ENCODE assay signal across 26 cellular contexts in genomic region chr9:138049779-138050471, GRCh38.
A peak's percentile ranks its signal among the peaks of the same experiment; 100 is the strongest.
DNase-seq lines count a peak whose midpoint lies in the region; ATAC-seq and TF ChIP-seq lines count a peak whose summit lies in the region.
"Had no signal": no experiment of that assay in that cellular context is flagged by ENCODE, and none has a peak within 500 bp of the region (broad histone marks: within the 10 kb centered on the region; RNA-seq: fewer than 3 reads in every experiment).

No MANE protein-coding gene starts in this region.

- no peak for TF ChIP-seq CTCF in heart right ventricle (IDR thresholded peaks at IDR 0.05)
- no peak for TF ChIP-seq CTCF in chondrocyte (IDR thresholded peaks at IDR 0.05)
- no peak for TF ChIP-seq CTCF in nephron progenitor cell (IDR thresholded peaks at IDR 0.05)
- TF ChIP-seq CTCF in upper lobe of right lung (IDR thresholded peaks at IDR 0.05): no peak

- H3K27ac Mint-ChIP-seq in chondrocyte (ENCODE audit: unreplicated experiment) (no peak overlapping the region), nephron progenitor cell (peak overlapping the region; percentile 32)
- H3K27ac Mint-ChIP-seq in stimulated activated naive B cell treated with anti-CD40 and anti-IgM and Interleukin-4, amounts not matched to agents 10 μg/mL and 1 μg/mL and 100 μg/mL, for 72 hours: no peak overlapping the region
- H3K27ac Mint-ChIP-seq: activated CD4-positive, alpha-beta T cell treated with anti-CD3 and anti-CD28 coated beads, Interleukin-2, amount 10 ng/mL, durations not matched to agents 24 days and 14 days; progenitor cell of endocrine pancreas; T-helper 17 cell had no signal

- H3K9me3 ChIP-seq in heart right ventricle (no peaks in the 10 kb centered on the region), upper lobe of right lung (no peaks in the 10 kb centered on the region)
- H3K9me3 ChIP-seq: body of pancreas, Caco-2, uterus had no signal

- 55 to 59% methylated on average over 24 of the region's 24 CpGs for WGBS in heart right ventricle, 2 donors

- H3K4me3 Mint-ChIP-seq in chondrocyte (ENCODE audit: unreplicated experiment) (no peak overlapping the region), nephron progenitor cell (no peak overlapping the region)
- no peak overlapping the region for H3K4me3 Mint-ChIP-seq in stimulated activated naive B cell treated with anti-CD40 and anti-IgM and Interleukin-4, amounts not matched to agents 10 μg/mL and 1 μg/mL and 100 μg/mL, for 72 hours
- H3K4me3 Mint-ChIP-seq in activated T-cell treated with anti-CD3 and anti-CD28 coated beads, Interleukin-2, amount 50 U/mL, for 4 hours: no peak overlapping the region
- H3K4me3 Mint-ChIP-seq: activated CD4-positive, alpha-beta T cell treated with anti-CD3 and anti-CD28 coated beads, Interleukin-2, amount 10 ng/mL, durations not matched to agents 24 days and 14 days; neural crest cell; T-helper 17 cell had no signal

- H3K27me3 Mint-ChIP-seq in chondrocyte (ENCODE audit: low read depth): no peaks in the 10 kb centered on the region
- peaks cover 8% of the 10 kb centered on the region for H3K27me3 Mint-ChIP-seq in nephron progenitor cell (ENCODE audit: low read depth, poor library complexity)
- H3K27me3 Mint-ChIP-seq in stimulated activated naive B cell treated with anti-CD40 and anti-IgM and Interleukin-4, amounts not matched to agents 10 μg/mL and 1 μg/mL and 100 μg/mL, for 72 hours: peaks cover 42 to 58% of the 10 kb centered on the region in 2 donors
- peaks cover 21% of the 10 kb centered on the region for H3K27me3 Mint-ChIP-seq in activated T-cell treated with anti-CD3 and anti-CD28 coated beads, Interleukin-2, amount 50 U/mL, for 4 hours (ENCODE audit: low read depth)

- no peak for ATAC-seq in heart right ventricle
- no peak for ATAC-seq in upper lobe of right lung
- ATAC-seq in stimulated activated naive B cell treated with anti-CD40 and anti-IgM and Interleukin-4, amounts not matched to agents 10 μg/mL and 1 μg/mL and 100 μg/mL, for 72 hours (replicated peaks): no peak
- no peak for ATAC-seq in activated T-cell treated with anti-CD3 and anti-CD28 coated beads, Interleukin-2, amount 50 U/mL, for 4 hours
- ATAC-seq: body of pancreas, GM12878, left ventricle myocardium superior, Panc1, T-helper 17 cell had no signal

- H3K27me3 ChIP-seq in heart right ventricle (peaks cover 0 to 39% (median 20%) of the 10 kb centered on the region in 7 donors), upper lobe of right lung (peaks cover 9% of the 10 kb centered on the region)
- H3K27me3 ChIP-seq: body of pancreas, uterus had no signal

- H3K27ac ChIP-seq in heart right ventricle (no peak overlapping the region), upper lobe of right lung (no peak overlapping the region)
- H3K27ac ChIP-seq: body of pancreas, uterus had no signal

- H3K4me3 ChIP-seq in heart right ventricle (no peak overlapping the region), upper lobe of right lung (no peak overlapping the region)
- H3K4me3 ChIP-seq: body of pancreas, GM12878, uterus had no signal

- H3K36me3 Mint-ChIP-seq in chondrocyte (ENCODE audit: low read depth) (no peaks in the 10 kb centered on the region), nephron progenitor cell (ENCODE audit: low read depth) (no peaks in the 10 kb centered on the region)
- H3K36me3 Mint-ChIP-seq in stimulated activated naive B cell treated with anti-CD40 and anti-IgM and Interleukin-4, amounts not matched to agents 10 μg/mL and 1 μg/mL and 100 μg/mL, for 72 hours: no peaks in the 10 kb centered on the region
- H3K36me3 Mint-ChIP-seq in activated T-cell treated with anti-CD3 and anti-CD28 coated beads, Interleukin-2, amount 50 U/mL, for 4 hours (ENCODE audit: insufficient read depth): no peaks in the 10 kb centered on the region

- H3K9me3 Mint-ChIP-seq in chondrocyte (ENCODE audit: low read depth) (no peaks in the 10 kb centered on the region), nephron progenitor cell (no peaks in the 10 kb centered on the region)
- H3K9me3 Mint-ChIP-seq in stimulated activated naive B cell treated with anti-CD40 and anti-IgM and Interleukin-4, amounts not matched to agents 10 μg/mL and 1 μg/mL and 100 μg/mL, for 72 hours: peaks cover 0 to 2% of the 10 kb centered on the region in 2 donors
- H3K9me3 Mint-ChIP-seq in activated T-cell treated with anti-CD3 and anti-CD28 coated beads, Interleukin-2, amount 50 U/mL, for 4 hours: no peaks in the 10 kb centered on the region
- H3K9me3 Mint-ChIP-seq: activated CD4-positive, alpha-beta T cell treated with anti-CD3 and anti-CD28 coated beads, Interleukin-2, amount 10 ng/mL, durations not matched to agents 24 days and 14 days; neural crest cell had no signal

- DNase-seq in cardiac septum (ENCODE audit: low spot score): peak; percentile 68
- no peak for DNase-seq in heart right ventricle
- peak; percentile 86 for DNase-seq in chondrocyte (ENCODE audit: low spot score)
- DNase-seq in nephron progenitor cell: no peak
- peak; percentile 57 for DNase-seq in upper lobe of right lung
- no peak for DNase-seq in stimulated activated naive B cell treated with anti-CD40 and anti-IgM and Interleukin-4, amounts not matched to agents 10 μg/mL and 1 μg/mL and 100 μg/mL, for 72 hours
- no peak for DNase-seq in activated T-cell treated with anti-CD3 and anti-CD28 coated beads, Interleukin-2, amount 50 U/mL, for 4 hours
- no peak for DNase-seq in NCI-H187 (lab: John Stamatoyannopoulos, UW)
- DNase-seq: activated CD4-positive, alpha-beta T cell treated with anti-CD3 and anti-CD28 coated beads, Interleukin-2, amount 10 ng/mL, durations not matched to agents 24 days and 14 days; activated gamma-delta T cell treated with Interleukin-2 at 50 U/mL for 16 hours; Caco-2; DND-41; effector memory CD4-positive, alpha-beta T cell; foreskin fibroblast; left ventricle myocardium superior; NCI-H146; NCI-H2171; NCI-H510A treated with DMSO at 0.1 percent for 48 hours; NK-92 treated with Interleukin-12 subunit alpha and Interleukin-12 subunit beta, amount 100 ng/mL, for 24 hours; T-helper 17 cell; uterus had no signal

- intact Hi-C loops in cardiac septum (cut with DNase I) (no loop called here), heart right ventricle (cut with DNase I) (no loop called here), upper lobe of right lung (cut with DNase I) (no loop called here)

- H3K36me3 ChIP-seq in heart right ventricle: no peaks in the 10 kb centered on the region
- H3K36me3 ChIP-seq in upper lobe of right lung: no peaks in the 10 kb centered on the region
- H3K36me3 ChIP-seq: uterus had no signal

- H3K4me1 Mint-ChIP-seq in chondrocyte (ENCODE audit: low read depth) (peaks cover 8% of the 10 kb centered on the region), nephron progenitor cell (peaks cover 35% of the 10 kb centered on the region)
- H3K4me1 Mint-ChIP-seq in stimulated activated naive B cell treated with anti-CD40 and anti-IgM and Interleukin-4, amounts not matched to agents 10 μg/mL and 1 μg/mL and 100 μg/mL, for 72 hours: peaks cover 2 to 4% of the 10 kb centered on the region in 2 donors
- peaks cover 2% of the 10 kb centered on the region for H3K4me1 Mint-ChIP-seq in activated T-cell treated with anti-CD3 and anti-CD28 coated beads, Interleukin-2, amount 50 U/mL, for 4 hours (ENCODE audit: low read depth)
- H3K4me1 Mint-ChIP-seq: activated CD4-positive, alpha-beta T cell treated with anti-CD3 and anti-CD28 coated beads, Interleukin-2, amount 10 ng/mL, durations not matched to agents 24 days and 14 days; neural crest cell had no signal

- H3K4me1 ChIP-seq in heart right ventricle (no peaks in the 10 kb centered on the region), upper lobe of right lung (no peaks in the 10 kb centered on the region)
- H3K4me1 ChIP-seq: body of pancreas, Caco-2, uterus had no signal

Comparison
In these comparisons a context has a peak if more than half of its experiments do, and no peak if none do; other contexts are left out.
1. DNase-seq: peak in cardiac septum (single experiment), chondrocyte (single experiment) and upper lobe of right lung (single experiment); none in heart right ventricle (0 of 2), nephron progenitor cell (single experiment), stimulated activated naive B cell treated with anti-CD40 and anti-IgM and Interleukin-4, amounts not matched to agents 10 μg/mL and 1 μg/mL and 100 μg/mL, for 72 hours (single experiment), activated T-cell treated with anti-CD3 and anti-CD28 coated beads, Interleukin-2, amount 50 U/mL, for 4 hours (single experiment) and NCI-H187 (0 of 2).